21 cellular contexts compared by ENCODE assay signal in the genomic region with DNA sequence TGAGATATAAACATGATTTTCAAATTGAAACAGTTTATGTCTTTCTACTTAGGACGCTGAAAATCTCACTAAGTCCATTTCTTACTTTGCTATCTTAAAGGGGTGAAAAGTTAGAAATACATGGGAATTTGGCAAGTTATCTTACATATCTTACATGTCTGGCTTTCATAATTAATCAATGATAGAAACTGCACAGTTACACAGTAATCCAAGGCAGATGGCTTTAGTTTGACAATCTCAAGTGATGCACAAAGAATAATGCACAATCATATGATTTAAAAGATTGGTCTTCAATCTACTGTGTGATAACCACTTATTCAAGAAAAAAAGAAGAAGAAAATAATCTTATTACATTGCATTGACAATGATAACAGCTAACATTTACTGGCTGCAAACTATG. TPM values are rescaled to one million over a fixed set of nuclear protein-coding genes. Genes with fewer than 3 reads are reported as not detected.
DNase-seq lines count a peak whose midpoint lies in the region; ATAC-seq and TF ChIP-seq lines count a peak whose summit lies in the region.
"Had no signal": no experiment of that assay in that cellular context is flagged by ENCODE, and none has a peak within 500 bp of the region (broad histone marks: within the 10 kb centered on the region; RNA-seq: fewer than 3 reads in every experiment).

No MANE protein-coding gene starts in this region.

- peaks cover 0 to 85% (median 54%) of the 10 kb centered on the region in 9 donors for H3K4me1 ChIP-seq in heart right ventricle
- H3K4me1 ChIP-seq in sigmoid colon: peaks cover 0 to 100% (median 97%) of the 10 kb centered on the region in 4 donors
- peaks cover 27% of the 10 kb centered on the region for H3K4me1 ChIP-seq in suprapubic skin

- H3K9me3 ChIP-seq in heart right ventricle: no peaks in the 10 kb centered on the region
- no peaks in the 10 kb centered on the region for H3K9me3 ChIP-seq in sigmoid colon
- no peaks in the 10 kb centered on the region for H3K9me3 ChIP-seq in suprapubic skin

- no peaks in the 10 kb centered on the region for H3K36me3 Mint-ChIP-seq in stimulated activated memory B cell treated with anti-CD40 and anti-IgM and Interleukin-4, amounts not matched to agents 10 μg/mL and 1 μg/mL and 100 μg/mL, for 72 hours
- H3K36me3 Mint-ChIP-seq: CD8-positive, alpha-beta memory T cell had no signal

- H3K27ac ChIP-seq in heart right ventricle: peak overlapping the region in 8 of 10 donors; percentile 39 to 78 (median 71)
- peak overlapping the region; percentile 64 to 96 (median 82) for H3K27ac ChIP-seq in sigmoid colon
- no peak overlapping the region for H3K27ac ChIP-seq in suprapubic skin
- H3K27ac ChIP-seq: C4-2B, KMS-11 had no signal

- H3K36me3 ChIP-seq in heart right ventricle (peaks cover 0 to 5% (median 0%) of the 10 kb centered on the region in 9 donors), sigmoid colon (peaks cover 0 to 23% (median 0%) of the 10 kb centered on the region in 4 donors), suprapubic skin (no peaks in the 10 kb centered on the region)

- DNase-seq in heart right ventricle: no peak
- no peak for DNase-seq in left ventricle myocardium superior
- DNase-seq in fibroblast of the aortic adventitia (ENCODE audit: low read depth): peak; percentile 54
- DNase-seq in sigmoid colon: no peak
- no peak for DNase-seq in NCI-H2171 treated with DMSO at 0.1 percent for 48 hours (lab: John Stamatoyannopoulos, UW)
- no peak for DNase-seq in suprapubic skin (ENCODE audit: low spot score in 2 of 2)
- DNase-seq: 8988T; Calu3; CD8-positive, alpha-beta memory T cell; DMS153; NCI-H1092 treated with DMSO at 0.1 percent for 48 hours; NCI-H1436 treated with DMSO at 0.1 percent for 48 hours; NCI-H1930; NCI-H345; NCI-H524; NCI-H774; NK-92 treated with Interleukin-12 subunit alpha and Interleukin-12 subunit beta, amount 100 ng/mL, for 24 hours; SIG-M5 had no signal

- 62 to 70% methylated on average over 1 of the region's 1 CpG for WGBS in heart right ventricle, 2 donors
- WGBS in sigmoid colon, 2 donors: 70 to 78% methylated on average over 1 of the region's 1 CpG
- 74% methylated on average over 1 of the region's 1 CpG for WGBS in suprapubic skin

- H3K27me3 Mint-ChIP-seq in stimulated activated memory B cell treated with anti-CD40 and anti-IgM and Interleukin-4, amounts not matched to agents 10 μg/mL and 1 μg/mL and 100 μg/mL, for 72 hours: no peaks in the 10 kb centered on the region

- no peak overlapping the region for H3K27ac Mint-ChIP-seq in stimulated activated memory B cell treated with anti-CD40 and anti-IgM and Interleukin-4, amounts not matched to agents 10 μg/mL and 1 μg/mL and 100 μg/mL, for 72 hours
- H3K27ac Mint-ChIP-seq: CD8-positive, alpha-beta memory T cell had no signal

- TF ChIP-seq POLR2A in sigmoid colon (IDR thresholded peaks at IDR 0.05) (no peak), suprapubic skin (IDR thresholded peaks at IDR 0.05) (no peak)

- H3K9me3 Mint-ChIP-seq in stimulated activated memory B cell treated with anti-CD40 and anti-IgM and Interleukin-4, amounts not matched to agents 10 μg/mL and 1 μg/mL and 100 μg/mL, for 72 hours: no peaks in the 10 kb centered on the region

- TF ChIP-seq CTCF in heart right ventricle (IDR thresholded peaks at IDR 0.05) (no peak), fibroblast of the aortic adventitia (IDR thresholded peaks at IDR 0.05; ENCODE audit: insufficient read depth, low read length) (no peak), sigmoid colon (IDR thresholded peaks at IDR 0.05) (no peak), suprapubic skin (IDR thresholded peaks at IDR 0.05) (no peak)

- H3K4me1 Mint-ChIP-seq in stimulated activated memory B cell treated with anti-CD40 and anti-IgM and Interleukin-4, amounts not matched to agents 10 μg/mL and 1 μg/mL and 100 μg/mL, for 72 hours: no peaks in the 10 kb centered on the region
- H3K4me1 Mint-ChIP-seq: CD8-positive, alpha-beta memory T cell had no signal

- H3K4me3 ChIP-seq in heart right ventricle: no peak overlapping the region
- no peak overlapping the region for H3K4me3 ChIP-seq in fibroblast of the aortic adventitia (ENCODE audit: low read depth, low read length)
- no peak overlapping the region for H3K4me3 ChIP-seq in sigmoid colon
- H3K4me3 ChIP-seq in suprapubic skin: no peak overlapping the region

- ATAC-seq in heart right ventricle (no peak), left ventricle myocardium superior (no peak)
- ATAC-seq in stimulated activated memory B cell treated with anti-CD40 and anti-IgM and Interleukin-4, amounts not matched to agents 10 μg/mL and 1 μg/mL and 100 μg/mL, for 72 hours: no peak

- H3K27me3 ChIP-seq in heart right ventricle: no peaks in the 10 kb centered on the region
- no peaks in the 10 kb centered on the region for H3K27me3 ChIP-seq in sigmoid colon
- no peaks in the 10 kb centered on the region for H3K27me3 ChIP-seq in suprapubic skin

- H3K4me3 Mint-ChIP-seq in stimulated activated memory B cell treated with anti-CD40 and anti-IgM and Interleukin-4, amounts not matched to agents 10 μg/mL and 1 μg/mL and 100 μg/mL, for 72 hours: no peak overlapping the region
- H3K4me3 Mint-ChIP-seq: CD8-positive, alpha-beta memory T cell had no signal

- no peak for TF ChIP-seq EP300 in sigmoid colon (IDR thresholded peaks at IDR 0.05)
- no peak for TF ChIP-seq EP300 in suprapubic skin (IDR thresholded peaks at IDR 0.05)

- intact Hi-C loops in heart right ventricle (cut with DNase I): loop anchor here in 1 of 10 donors (5.0 kb wide), 1 partner anchor 48 kb away; no protein-coding TSS in a partner anchor
- intact Hi-C loops in left ventricle myocardium superior (cut with micrococcal nuclease): no loop called here
- intact Hi-C loops in sigmoid colon (cut with DNase I): no loop called here

RNA-seq across cellular contexts. Expression of a gene that starts 14.2 kb away (rescaled TPM):
- 100 to 1,000 TPM in 2 of 10 donors, 10 to 100 TPM in 8; 63.4 to 143 (median 82.0) TPM for total RNA-seq in heart right ventricle
- 10 to 100 TPM; 17.7 to 49.1 TPM for polyA plus RNA-seq in heart right ventricle
- total RNA-seq in left ventricle myocardium superior: 147 TPM
- 40.5 and 76.8 TPM in 2 replicates for total RNA-seq in fibroblast of the aortic adventitia (ENCODE audit: low replicate concordance)
- total RNA-seq in sigmoid colon: 100 to 1,000 TPM; 172 to 209 (median 206) TPM
- 10 to 100 TPM in 1 of 3 donors, 1 to 10 TPM in 2; 7.2 to 16.1 (median 9.0) TPM for polyA plus RNA-seq in sigmoid colon
- total RNA-seq in suprapubic skin: 10 to 100 TPM in 3 of 4 donors, 1 to 10 TPM in 1; 9.2 to 33.3 (median 13.7) TPM
- total RNA-seq: Calu3; CD8-positive, alpha-beta memory T cell had no signal
- polyA plus RNA-seq: CD8-positive, alpha-beta memory T cell had no signal
